Comparison of ENCODE assay signal across 14 cellular contexts in genomic region chr2:164980688-164981087, GRCh38. TPM values are rescaled to one million over a fixed set of nuclear protein-coding genes. Genes with fewer than 3 reads are reported as not detected.
DNase-seq lines count a peak whose midpoint lies in the region; ATAC-seq and TF ChIP-seq lines count a peak whose summit lies in the region.
"Not testable (repeated sequence)": the region's sequence is repeated elsewhere in the genome, so short reads cannot be mapped to it uniquely, and the experiment has no call there.
"Had no signal": no experiment of that assay in that cellular context is flagged by ENCODE, and none has a peak within 500 bp of the region (broad histone marks: within the 10 kb centered on the region; RNA-seq: fewer than 3 reads in every experiment).

No MANE protein-coding gene starts in this region.

- not testable (repeated sequence) for H4K20me1 ChIP-seq in mammary epithelial cell (ENCODE audit: insufficient read depth, low read length); hepatocyte (ENCODE audit: insufficient read depth, poor library complexity, severe bottlenecking)

- not testable (repeated sequence) for H3K36me3 Mint-ChIP-seq in HFFc6 (ENCODE audit: low read depth); T-helper 17 cell (ENCODE audit: low read depth); osteocyte (ENCODE audit: unreplicated experiment)

- DNase-seq in DMS 273 (lab: John Stamatoyannopoulos, UW; ENCODE audit: unreplicated experiment) (peak; percentile 46), HFFc6 (peak; percentile 24), MV-4-11 (lab: John Stamatoyannopoulos, UW) (peak; percentile 32)
- not testable (repeated sequence) for DNase-seq in T-helper 17 cell; mammary epithelial cell; hepatocyte (ENCODE audit: low spot score); osteocyte (ENCODE audit: extremely low spot score, unreplicated experiment)

- not testable (repeated sequence) for BruUV-seq in mammary epithelial cell (replicated peaks; lab: Mats Ljungman, UMichigan)

- H3K4me2 ChIP-seq in mammary epithelial cell (ENCODE audit: insufficient read depth, low read depth, low read length) (peak overlapping the region; percentile 73), hepatocyte (peak overlapping the region; percentile 45)

- WGBS in mammary epithelial cell (ENCODE audit: low coverage, missing lambda C conversion rate) = 100% methylated on average over 2 of the region's 2 CpGs
- 88% methylated on average over 2 of the region's 2 CpGs for WGBS in hepatocyte (ENCODE audit: low lambda C conversion rate, missing lambda C conversion rate)

- peak overlapping the region; percentile 7 for H2AFZ ChIP-seq in mammary epithelial cell (ENCODE audit: low read depth, low read length)
- not testable (repeated sequence) for H2AFZ ChIP-seq in hepatocyte

- peak overlapping the region; percentile 69 for H3K4me3 Mint-ChIP-seq in HFFc6
- H3K4me3 Mint-ChIP-seq in T-helper 17 cell; osteocyte (ENCODE audit: unreplicated experiment): not testable (repeated sequence)

- not testable (repeated sequence) for H3K27me3 ChIP-seq in mammary epithelial cell (ENCODE audit: insufficient read depth, low read length); hepatocyte

- not testable (repeated sequence) for H3K9me3 Mint-ChIP-seq in HFFc6; osteocyte (ENCODE audit: unreplicated experiment)

- not testable (repeated sequence) for TF ChIP-seq CTCF in HFFc6 (IDR thresholded peaks at IDR 0.05); mammary epithelial cell (conservative IDR thresholded peaks at IDR 0.05 in 1 of 2, IDR thresholded peaks at IDR 0.05 in 1 of 2; ENCODE audit: extremely low read depth in 1 of 2, insufficient read depth in 1 of 2, low read depth in 1 of 2, low read length in 2 of 2); hepatocyte (IDR thresholded peaks at IDR 0.05; ENCODE audit: poor library complexity); osteocyte (IDR thresholded peaks at IDR 0.05)

- ATAC-seq in T-helper 17 cell = not testable (repeated sequence)

- not testable (repeated sequence) for H3K79me2 ChIP-seq in mammary epithelial cell (ENCODE audit: insufficient read depth, low read length); hepatocyte

- in situ Hi-C loops in mammary epithelial cell (cut with MboI; ENCODE audit: low sequenced_read_pairs in 2 of 2) = not testable (repeated sequence)

- H3K27ac ChIP-seq in mammary epithelial cell (ENCODE audit: insufficient read depth, low read depth, low read length) = peak overlapping the region; percentile 51
- H3K27ac ChIP-seq in hepatocyte = peak overlapping the region; percentile 41

- not testable (repeated sequence) for H3K9me2 ChIP-seq in hepatocyte (replicated peaks; ENCODE audit: insufficient read depth)

- dilution Hi-C loops in mammary epithelial cell (cut with HindIII; ENCODE audit: low sequenced_read_pairs) = loop anchor here (25.0 kb wide), 1 partner anchor 143 kb away; the partner anchor contains the start of gene COBLL1

- not testable (repeated sequence) for H3K4me3 ChIP-seq in mammary epithelial cell (replicated peaks in 1 of 3; ENCODE audit: insufficient read depth in 1 of 3, low read depth in 2 of 3, low read length in 3 of 3); hepatocyte

- H3K4me1 Mint-ChIP-seq in HFFc6 (ENCODE audit: low read depth) = peaks cover 87% of the 10 kb centered on the region
- H3K4me1 Mint-ChIP-seq in T-helper 17 cell = not testable (repeated sequence)
- H3K4me1 Mint-ChIP-seq in osteocyte (ENCODE audit: unreplicated experiment) = peaks cover 28% of the 10 kb centered on the region

- not testable (repeated sequence) for H3K36me3 ChIP-seq in mammary epithelial cell (ENCODE audit: insufficient read depth, low read length); hepatocyte (replicated peaks; ENCODE audit: insufficient read depth, low read depth)

- H3K9me3 ChIP-seq in T-helper 17 cell (ENCODE audit: control insufficient read depth, low read length, poor library complexity, severe bottlenecking); mammary epithelial cell (replicated peaks; ENCODE audit: insufficient read depth, low read length); hepatocyte (ENCODE audit: low read depth): not testable (repeated sequence)

- peaks cover 21% of the 10 kb centered on the region for H3K4me1 ChIP-seq in mammary epithelial cell (ENCODE audit: insufficient read depth, low read length)
- H3K4me1 ChIP-seq in hepatocyte (ENCODE audit: insufficient read depth) = not testable (repeated sequence)

- H3K9ac ChIP-seq in mammary epithelial cell (ENCODE audit: insufficient read depth, low read length) = peak overlapping the region; percentile 3

- H3K27ac Mint-ChIP-seq in HFFc6 (peak overlapping the region; percentile 81), T-helper 17 cell (peak overlapping the region; percentile 21), osteocyte (ENCODE audit: unreplicated experiment) (peak overlapping the region; percentile 50)

- H3K27me3 Mint-ChIP-seq in HFFc6 (ENCODE audit: insufficient read depth); T-helper 17 cell; osteocyte (ENCODE audit: unreplicated experiment): not testable (repeated sequence)

- CTCF ChIA-PET in mammary epithelial cell (lab: Charles Lee; ENCODE audit: low non-redundant PET) = not testable (repeated sequence)

- intact Hi-C loops in mammary epithelial cell (cut with micrococcal nuclease) = not testable (repeated sequence)

RNA-seq across cellular contexts. Expression of gene SLC38A11, which starts 25.4 kb away (rescaled TPM):
- total RNA-seq in HFFc6 (2021; fragmentation: NEBNext Ultra II Directional; extraction: Animal tissue kit (Norgen Biotek cat#: 25700)) = 1 to 10 TPM; 2.1 to 3.0 (median 2.5) TPM
- 1 to 10 TPM in 1 of 2 donors, not detected in 1; 1.6 TPM for total RNA-seq in T-helper 17 cell
- total RNA-seq in mammary epithelial cell = not detected
- 0.08 TPM for polyA plus RNA-seq in mammary epithelial cell
- polyA minus RNA-seq in mammary epithelial cell = not detected
- total RNA-seq in hepatocyte = 5.1 and 8.4 TPM in 2 replicates
- polyA plus RNA-seq in hepatocyte = 4.6 and 7.7 TPM in 2 replicates
- total RNA-seq in osteocyte = not detected in 2 replicates
- total RNA-seq: activated CD4-positive, alpha-beta memory T cell treated with anti-CD3 and anti-CD28 coated beads for 36 hours; activated T-cell treated with anti-CD3 and anti-CD28 coated beads, Interleukin-2, amount 50 U/mL, for 72 hours; ascending aorta; dermis microvascular lymphatic vessel endothelial cell; NCI-H460 had no signal
- polyA plus RNA-seq: CD14-positive monocyte, neural cell had no signal

Comparison
In these comparisons a context has a peak if more than half of its experiments do, and no peak if none do; other contexts are left out.
1. H3K27ac Mint-ChIP-seq: peak in every context shown above with its lines; median percentile 81 in HFFc6; 50 in osteocyte; 21 in T-helper 17 cell.